Comparison of ENCODE assay signal across 14 cellular contexts in the genomic region with DNA sequence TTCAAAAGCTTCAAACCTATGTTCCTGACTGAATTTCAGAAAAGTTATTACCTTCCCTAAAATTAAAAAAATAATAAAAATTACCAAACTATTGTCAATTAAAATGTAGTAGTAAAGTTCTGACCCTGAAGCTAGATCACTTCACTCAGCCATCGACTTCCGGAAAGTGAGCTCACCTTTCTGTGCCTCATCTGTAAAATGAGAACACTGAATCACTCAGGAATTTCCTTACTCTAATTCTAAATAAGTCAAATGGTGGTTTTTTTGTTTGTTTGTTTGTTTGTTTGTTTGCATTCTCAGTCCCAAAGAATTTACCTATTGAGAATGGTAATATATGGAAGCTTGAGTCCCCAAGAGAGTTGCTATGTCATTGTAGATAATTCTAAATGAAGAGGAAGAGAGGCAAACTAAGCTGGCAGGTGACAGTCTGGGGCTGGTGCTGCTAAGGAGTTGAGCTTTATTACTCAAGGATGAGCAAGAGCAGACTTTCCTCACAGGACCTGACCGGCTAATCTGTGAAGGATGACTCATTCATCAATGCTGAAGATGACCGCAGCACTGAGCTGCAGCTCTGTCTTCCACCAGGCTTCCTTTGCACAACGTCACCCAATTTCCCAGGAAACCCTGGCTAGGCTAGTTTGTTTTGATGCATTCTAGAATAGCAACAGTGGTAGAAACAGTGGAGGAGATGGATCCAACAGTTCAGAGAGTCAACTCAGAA.
DNase-seq lines count a peak whose midpoint lies in the region; ATAC-seq, FAIRE-seq and TF ChIP-seq lines count a peak whose summit lies in the region.
"Had no signal": no experiment of that assay in that cellular context is flagged by ENCODE, and none has a peak within 500 bp of the region (broad histone marks: within the 10 kb centered on the region; RNA-seq: fewer than 3 reads in every experiment).

No MANE protein-coding gene starts in this region.

- no peak overlapping the region for H2BK5ac ChIP-seq in mesenchymal stem cell (ENCODE audit: low read depth, low read length, poor library complexity, severe bottlenecking)

- H2BK120ac ChIP-seq in mesenchymal stem cell (ENCODE audit: low read depth, low read length): no peak overlapping the region

- in situ Hi-C loops in astrocyte of the cerebellum (cut with HindIII; ENCODE audit: low sequenced_read_pairs): no loop called here

- H2BK15ac ChIP-seq in mesenchymal stem cell (ENCODE audit: low read depth, poor library complexity, severe bottlenecking): no peak overlapping the region

- no peak overlapping the region for H4K8ac ChIP-seq in mesenchymal stem cell (ENCODE audit: low read length)

- no peaks in the 10 kb centered on the region for H3K4me1 ChIP-seq in mesenchymal stem cell (ENCODE audit: control insufficient read depth, insufficient read depth, low read depth, low read length)
- H3K4me1 ChIP-seq: gastrocnemius medialis, sigmoid colon had no signal

- peak; percentile 56 for DNase-seq in GM04504 (ENCODE audit: low read depth)
- DNase-seq in M059J (ENCODE audit: low read depth): peak; percentile 94
- DNase-seq in astrocyte of the cerebellum (ENCODE audit: low read depth): peak; percentile 6
- DNase-seq in mesenchymal stem cell: peak; percentile 70
- no peak for DNase-seq in H54 (ENCODE audit: insufficient read length, low spot score)
- DNase-seq in stimulated activated CD4-positive, alpha-beta T cell treated with anti-CD3 and anti-CD28 coated beads, Interleukin-1b, Interleukin-23, amount 100 ng/mL, for 48 hours: no peak
- DNase-seq in NOMO-1 treated with DMSO at 0.1 percent for 48 hours (lab: John Stamatoyannopoulos, UW; ENCODE audit: unreplicated experiment): no peak
- DNase-seq: activated CD8-positive, alpha-beta T cell treated with anti-CD3 and anti-CD28 coated beads for 36 hours; gastrocnemius medialis; NCI-H2081; SIG-M5; sigmoid colon had no signal

- no peak overlapping the region for H2AFZ ChIP-seq in mesenchymal stem cell (ENCODE audit: low read depth, low read length)

- no peak overlapping the region for H3K4ac ChIP-seq in mesenchymal stem cell (ENCODE audit: low read depth in 1 of 2, low read length in 2 of 2)

- no peak for TF ChIP-seq POLR2A in H54 (IDR thresholded peaks at IDR 0.05; ENCODE audit: low read depth, low read length)

- H3K4me3 ChIP-seq in astrocyte of the cerebellum (ENCODE audit: low read depth, low read length) (no peak overlapping the region), mesenchymal stem cell (ENCODE audit: insufficient read depth in 1 of 2, low read depth in 1 of 2, low read length in 2 of 2) (no peak overlapping the region)
- H3K4me3 ChIP-seq: gastrocnemius medialis, sigmoid colon had no signal

- H2BK12ac ChIP-seq in mesenchymal stem cell (ENCODE audit: low read length in 2 of 2): no peak overlapping the region

- H3K9ac ChIP-seq in mesenchymal stem cell (ENCODE audit: low read length): peak overlapping the region; percentile 52

- no peaks in the 10 kb centered on the region for H3K9me3 ChIP-seq in mesenchymal stem cell (ENCODE audit: control insufficient read depth, low read length)
- H3K9me3 ChIP-seq: gastrocnemius medialis, sigmoid colon had no signal

- H3K27ac ChIP-seq in mesenchymal stem cell (ENCODE audit: low read length, poor library complexity, severe bottlenecking): no peak overlapping the region
- H3K27ac ChIP-seq: gastrocnemius medialis, sigmoid colon had no signal

- no peak overlapping the region for H2AK5ac ChIP-seq in mesenchymal stem cell (ENCODE audit: low read length, severe bottlenecking)

- WGBS in mesenchymal stem cell: 7% methylated on average over 3 of the region's 5 CpGs

- H3K79me1 ChIP-seq in mesenchymal stem cell (replicated peaks; ENCODE audit: low read length, poor library complexity, severe bottlenecking): no peaks in the 10 kb centered on the region

- H4K91ac ChIP-seq in mesenchymal stem cell (ENCODE audit: low read length): no peak overlapping the region

- H3K4me2 ChIP-seq in mesenchymal stem cell (ENCODE audit: low read length, poor library complexity, severe bottlenecking): no peak overlapping the region

- FAIRE-seq in H54 (lab: Jason Lieb, UNC): no peak
- FAIRE-seq: GM18507 had no signal

- TF ChIP-seq CTCF in astrocyte of the cerebellum (IDR thresholded peaks at IDR 0.05; ENCODE audit: low read depth, low read length, missing control alignments): no peak

- no peaks in the 10 kb centered on the region for H3K36me3 ChIP-seq in mesenchymal stem cell (ENCODE audit: control insufficient read depth in 1 of 2, insufficient read depth in 2 of 2, low read depth in 1 of 2, low read length in 2 of 2)
- H3K36me3 ChIP-seq: gastrocnemius medialis, sigmoid colon had no signal

- no peak overlapping the region for H3K14ac ChIP-seq in mesenchymal stem cell (ENCODE audit: low read length in 2 of 2)

- H3K27me3 ChIP-seq in mesenchymal stem cell (ENCODE audit: control insufficient read depth in 1 of 2, insufficient read depth in 1 of 2, low read length in 2 of 2): no peaks in the 10 kb centered on the region
- H3K27me3 ChIP-seq: gastrocnemius medialis, sigmoid colon had no signal

- no peak overlapping the region for H3K23ac ChIP-seq in mesenchymal stem cell (ENCODE audit: low read length in 2 of 2)

- ATAC-seq in HG03571 (IDR thresholded peaks at IDR 0.05; ENCODE audit: unreplicated experiment): no peak
- ATAC-seq: activated CD8-positive, alpha-beta T cell treated with anti-CD3 and anti-CD28 coated beads for 36 hours had no signal

- H3K18ac ChIP-seq in mesenchymal stem cell (ENCODE audit: low read depth in 1 of 2, low read length in 2 of 2): no peak overlapping the region

Comparison
In these comparisons a context has a peak if more than half of its experiments do, and no peak if none do; other contexts are left out.
1. DNase-seq: peak in GM04504 (single experiment), M059J (single experiment), astrocyte of the cerebellum (single experiment) and mesenchymal stem cell (single experiment); none in H54 (single experiment), stimulated activated CD4-positive, alpha-beta T cell treated with anti-CD3 and anti-CD28 coated beads, Interleukin-1b, Interleukin-23, amount 100 ng/mL, for 48 hours (single experiment) and NOMO-1 treated with DMSO at 0.1 percent for 48 hours (single experiment).